Comparison of ENCODE assay signal across 11 cellular contexts in the genomic region with DNA sequence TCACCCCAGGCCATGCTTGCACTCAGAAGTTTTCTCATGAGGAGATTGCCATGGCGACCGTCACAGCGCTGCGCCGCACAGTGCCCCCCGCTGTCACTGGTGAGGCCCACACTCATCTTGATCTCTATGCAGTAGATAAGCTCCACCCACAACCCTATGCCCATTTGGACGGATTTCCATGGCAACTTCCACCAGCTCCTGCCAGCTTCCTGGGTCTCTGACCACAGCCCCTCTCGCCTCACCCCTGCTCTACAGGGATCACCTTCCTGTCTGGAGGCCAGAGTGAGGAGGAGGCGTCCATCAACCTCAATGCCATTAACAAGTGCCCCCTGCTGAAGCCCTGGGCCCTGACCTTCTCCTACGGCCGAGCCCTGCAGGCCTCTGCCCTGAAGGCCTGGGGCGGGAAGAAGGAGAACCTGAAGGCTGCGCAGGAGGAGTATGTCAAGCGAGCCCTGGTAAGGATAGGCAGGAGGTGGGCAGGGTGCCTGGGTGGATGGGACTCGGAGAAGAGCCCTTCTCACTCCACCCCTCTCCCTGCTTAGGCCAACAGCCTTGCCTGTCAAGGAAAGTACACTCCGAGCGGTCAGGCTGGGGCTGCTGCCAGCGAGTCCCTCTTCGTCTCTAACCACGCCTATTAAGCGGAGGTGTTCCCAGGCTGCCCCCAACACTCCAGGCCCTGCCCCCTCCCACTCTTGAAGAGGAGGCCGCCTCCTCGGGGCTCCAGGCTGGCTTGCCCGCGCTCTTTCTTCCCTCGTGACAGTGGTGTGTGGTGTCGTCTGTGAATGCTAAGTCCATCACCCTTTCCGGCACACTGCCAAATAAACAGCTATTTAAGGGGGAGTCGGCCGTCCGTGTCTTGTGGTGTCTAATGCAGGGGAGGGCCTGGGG. TPM values are rescaled to one million over a fixed set of nuclear protein-coding genes. Genes with fewer than 3 reads are reported as not detected.
DNase-seq lines count a peak whose midpoint lies in the region; ATAC-seq and TF ChIP-seq lines count a peak whose summit lies in the region.
"Had no signal": no experiment of that assay in that cellular context is flagged by ENCODE, and none has a peak within 500 bp of the region (broad histone marks: within the 10 kb centered on the region; RNA-seq: fewer than 3 reads in every experiment).

No MANE protein-coding gene starts in this region.

- no peak for TF ChIP-seq RAD21 in SK-N-SH (IDR thresholded peaks at IDR 0.05; ENCODE audit: low read length)

- no peaks in the 10 kb centered on the region for H3K27me3 Mint-ChIP-seq in activated CD4-positive, alpha-beta memory T cell treated with anti-CD3 and anti-CD28 coated beads, Interleukin-2, amount 10 ng/mL, durations not matched to agents 7 days and 5 days

- WGBS in SK-N-SH (ENCODE audit: low lambda C conversion rate), result 89% methylated on average over 28 of the region's 31 CpGs
- 56% methylated on average over 25 of the region's 31 CpGs for WGBS in esophagus muscularis mucosa

- peaks cover 59% of the 10 kb centered on the region for H4K20me1 ChIP-seq in SK-N-SH (ENCODE audit: insufficient read depth)

- peak overlapping the region in 1 of 2 experiments; percentile 32; a peak in 2 of 4 replicates for H3K27ac ChIP-seq in SK-N-SH (ENCODE audit: low read depth in 2 of 2, low read length in 1 of 2)
- H3K27ac ChIP-seq in esophagus muscularis mucosa (replicated peaks in 1 of 4), result peak overlapping the region; percentile 98 to 100 (median 99)

- H3K27me3 ChIP-seq in SK-N-SH (ENCODE audit: insufficient read depth) (no peaks in the 10 kb centered on the region), esophagus muscularis mucosa (no peaks in the 10 kb centered on the region), skeletal muscle satellite cell (ENCODE audit: control insufficient read depth, insufficient read depth, low read length) (no peaks in the 10 kb centered on the region)
- H3K27me3 ChIP-seq: thyroid gland had no signal

- H3K4me1 Mint-ChIP-seq in activated CD4-positive, alpha-beta memory T cell treated with anti-CD3 and anti-CD28 coated beads, Interleukin-2, amount 10 ng/mL, durations not matched to agents 7 days and 5 days, result peaks cover 42% of the 10 kb centered on the region

- CTCF ChIA-PET in SK-N-SH (lab: Yijun Ruan, JAX), result interaction anchor here (1.0 to 6.7 kb wide), 5 partner anchors 13 to 97 kb away, joined by 3 to 68 read pairs (median 4); a partner anchor contains a TSS
- CTCF ChIA-PET in activated CD4-positive, alpha-beta memory T cell treated with anti-CD3 and anti-CD28 coated beads, Interleukin-2, amount 10 ng/mL, durations not matched to agents 7 days and 5 days (lab: Charles Lee), result interaction anchor here (1.0 to 5.4 kb wide), 2 partner anchors 22 to 116 kb away, joined by 4 to 40 read pairs; a partner anchor contains a TSS

- POLR2A ChIA-PET in SK-N-SH (lab: Yijun Ruan, JAX), result interaction anchor here (0.6 kb wide), 1 partner anchor 22 kb away, joined by 3 read pairs; a partner anchor contains a TSS
- POLR2A ChIA-PET in activated CD4-positive, alpha-beta memory T cell treated with anti-CD3 and anti-CD28 coated beads, Interleukin-2, amount 10 ng/mL, durations not matched to agents 7 days and 5 days (lab: Charles Lee), result interaction anchor here (1.4 to 6.0 kb wide), 2 partner anchors 22 to 113 kb away, joined by 3 to 63 read pairs; a partner anchor contains a TSS

- H3K27ac Mint-ChIP-seq in activated CD4-positive, alpha-beta memory T cell treated with anti-CD3 and anti-CD28 coated beads, Interleukin-2, amount 10 ng/mL, durations not matched to agents 7 days and 5 days, result peak overlapping the region; percentile 58

- H3K4me2 ChIP-seq in SK-N-SH (peak overlapping the region; percentile 100), skeletal muscle satellite cell (ENCODE audit: low read length) (peak overlapping the region; percentile 60)

- TF ChIP-seq POLR2A in esophagus muscularis mucosa (IDR thresholded peaks at IDR 0.05; ENCODE audit: low read depth), result no peak

- H3K9ac ChIP-seq in SK-N-SH (0 out of 2 replicates have a peak overlapping the region, but pooled peaks have one; percentile 31), skeletal muscle satellite cell (ENCODE audit: low read depth, low read length) (no peak overlapping the region)

- intact Hi-C loops in esophagus muscularis mucosa (cut with DNase I), result no loop called here

- no peak overlapping the region for H2AFZ ChIP-seq in SK-N-SH (ENCODE audit: low read depth)

- TF ChIP-seq CTCF in SK-N-SH (IDR thresholded peaks at IDR 0.05) (no peak), esophagus muscularis mucosa (IDR thresholded peaks at IDR 0.05) (no peak)

- H3K9me2 ChIP-seq in SK-N-SH, result no peaks in the 10 kb centered on the region

- peaks cover 72% of the 10 kb centered on the region for H3K36me3 Mint-ChIP-seq in activated CD4-positive, alpha-beta memory T cell treated with anti-CD3 and anti-CD28 coated beads, Interleukin-2, amount 10 ng/mL, durations not matched to agents 7 days and 5 days (ENCODE audit: low read depth)

- no peaks in the 10 kb centered on the region for H3K9me3 Mint-ChIP-seq in activated CD4-positive, alpha-beta memory T cell treated with anti-CD3 and anti-CD28 coated beads, Interleukin-2, amount 10 ng/mL, durations not matched to agents 7 days and 5 days

- DNase-seq in SK-N-SH (peak; percentile 49), esophagus muscularis mucosa (ENCODE audit: extremely low spot score) (no peak), DMS53 treated with DMSO at 0.1 percent for 48 hours (lab: John Stamatoyannopoulos, UW; ENCODE audit: unreplicated experiment) (no peak), middle frontal gyrus (ENCODE audit: extremely low spot score, low spot score) (no peak), NCI-H526 treated with DMSO at 0.1 percent for 48 hours (lab: John Stamatoyannopoulos, UW) (no peak)
- DNase-seq in activated CD4-positive, alpha-beta memory T cell treated with anti-CD3 and anti-CD28 coated beads, Interleukin-2, amount 10 ng/mL, durations not matched to agents 7 days and 5 days, result no peak
- DNase-seq: 8988T had no signal

- no peaks in the 10 kb centered on the region for H3K9me3 ChIP-seq in SK-N-SH
- no peaks in the 10 kb centered on the region for H3K9me3 ChIP-seq in esophagus muscularis mucosa
- H3K9me3 ChIP-seq in skeletal muscle satellite cell (replicated peaks; ENCODE audit: low read length), result no peaks in the 10 kb centered on the region
- H3K9me3 ChIP-seq: thyroid gland had no signal

- no peak for ATAC-seq in SK-N-SH treated with all-trans-retinoic acid at 6 μM for 48 hours

- H3K4me3 ChIP-seq in SK-N-SH (ENCODE audit: low read depth in 2 of 2, low read length in 1 of 2) (no peak overlapping the region), esophagus muscularis mucosa (peak overlapping the region; percentile 15 to 33 (median 27)), skeletal muscle satellite cell (ENCODE audit: low read length) (peak overlapping the region; percentile 29)
- H3K4me3 ChIP-seq: skin epidermis, thyroid gland had no signal

- TF ChIP-seq EP300 in SK-N-SH (IDR thresholded peaks at IDR 0.05; ENCODE audit: borderline replicate concordance in 1 of 2, low read depth in 1 of 2, low read length in 1 of 2) (no peak), esophagus muscularis mucosa (IDR thresholded peaks at IDR 0.05) (no peak)

- no peak overlapping the region for H3K4me3 Mint-ChIP-seq in activated CD4-positive, alpha-beta memory T cell treated with anti-CD3 and anti-CD28 coated beads, Interleukin-2, amount 10 ng/mL, durations not matched to agents 7 days and 5 days

- H3K36me3 ChIP-seq in SK-N-SH (replicated peaks in 1 of 2; ENCODE audit: control insufficient read depth in 1 of 2, insufficient read depth in 2 of 2, low read length in 1 of 2) (peaks cover 45 to 65% of the 10 kb centered on the region in 2 experiments), esophagus muscularis mucosa (peaks cover 55 to 74% (median 68%) of the 10 kb centered on the region in 4 donors), skeletal muscle satellite cell (ENCODE audit: insufficient read depth, low read length) (peaks cover 71% of the 10 kb centered on the region)

- peaks cover 70% of the 10 kb centered on the region for H3F3A ChIP-seq in SK-N-SH (replicated peaks; ENCODE audit: insufficient read depth)

- peaks cover 64% of the 10 kb centered on the region for H3K79me2 ChIP-seq in SK-N-SH (ENCODE audit: insufficient read depth)

- peaks cover 19 to 24% of the 10 kb centered on the region in 2 experiments for H3K4me1 ChIP-seq in SK-N-SH (ENCODE audit: control insufficient read depth in 1 of 2, insufficient read depth in 2 of 2, low read depth in 1 of 2, low read length in 1 of 2)
- H3K4me1 ChIP-seq in esophagus muscularis mucosa, result peaks cover 40 to 57% (median 54%) of the 10 kb centered on the region in 4 donors
- peaks cover 35% of the 10 kb centered on the region for H3K4me1 ChIP-seq in skeletal muscle satellite cell (ENCODE audit: control insufficient read depth, insufficient read depth, low read length)

RNA-seq across cellular contexts. Expression of a gene that starts 4.3 kb away (rescaled TPM):
- polyA plus RNA-seq in SK-N-SH (2012; rRNA removed), result 437 and 641 TPM in 2 replicates
- polyA plus RNA-seq in SK-N-SH (2012; cell fraction: cytosol; rRNA removed), result 251 and 406 TPM in 2 replicates
- 575 and 643 TPM in 2 replicates for polyA plus RNA-seq in SK-N-SH (2012; cell fraction: nucleus; rRNA removed)
- 1,000 to 10,000 TPM; 1,403 to 1,450 TPM for total RNA-seq in activated CD4-positive, alpha-beta memory T cell treated with anti-CD3 and anti-CD28 coated beads, Interleukin-2, amount 10 ng/mL, durations not matched to agents 7 days and 5 days
- total RNA-seq in esophagus muscularis mucosa, result 1,000 to 10,000 TPM; 1,300 to 1,765 (median 1,454) TPM
- total RNA-seq in skeletal muscle satellite cell (2012; rRNA removed), result 1,251 and 1,685 TPM in 2 replicates

RNA-seq across cellular contexts. Expression of a gene that starts 6.0 kb away (rescaled TPM):
- 325 and 339 TPM in 2 replicates for polyA plus RNA-seq in SK-N-SH (2012; rRNA removed)
- polyA plus RNA-seq in SK-N-SH (2012; cell fraction: cytosol; rRNA removed), result 180 and 242 TPM in 2 replicates
- 296 and 355 TPM in 2 replicates for polyA plus RNA-seq in SK-N-SH (2012; cell fraction: nucleus; rRNA removed)
- total RNA-seq in activated CD4-positive, alpha-beta memory T cell treated with anti-CD3 and anti-CD28 coated beads, Interleukin-2, amount 10 ng/mL, durations not matched to agents 7 days and 5 days, result 100 to 1,000 TPM; 146 to 147 TPM
- 10 to 100 TPM; 43.6 to 61.3 (median 51.5) TPM for total RNA-seq in esophagus muscularis mucosa
- total RNA-seq in skeletal muscle satellite cell (2012; rRNA removed), result 190 and 200 TPM in 2 replicates

RNA-seq across cellular contexts. Expression of a gene that starts 21.9 kb away (rescaled TPM):
- 0.16 and 0.18 TPM in 2 replicates for polyA plus RNA-seq in SK-N-SH (2012; rRNA removed)
- polyA plus RNA-seq in SK-N-SH (2012; cell fraction: cytosol; rRNA removed), result 0.05 and 0.08 TPM in 2 replicates
- 0.46 and 0.88 TPM in 2 replicates for polyA plus RNA-seq in SK-N-SH (2012; cell fraction: nucleus; rRNA removed)
- 1 to 10 TPM; 1.9 to 2.5 TPM for total RNA-seq in activated CD4-positive, alpha-beta memory T cell treated with anti-CD3 and anti-CD28 coated beads, Interleukin-2, amount 10 ng/mL, durations not matched to agents 7 days and 5 days
- total RNA-seq in esophagus muscularis mucosa, result 1 to 10 TPM in 1 of 4 donors, under 1 TPM in 3; 0.42 to 1.3 (median 0.67) TPM
- under 0.01 TPM in 1 of 2 replicates, not detected in the other for total RNA-seq in skeletal muscle satellite cell (2012; rRNA removed)

RNA-seq across cellular contexts. Expression of a gene that starts 26.2 kb away (rescaled TPM):
- 24.5 and 36.6 TPM in 2 replicates for polyA plus RNA-seq in SK-N-SH (2012; rRNA removed)
- polyA plus RNA-seq in SK-N-SH (2012; cell fraction: cytosol; rRNA removed), result 18.7 and 27.1 TPM in 2 replicates
- polyA plus RNA-seq in SK-N-SH (2012; cell fraction: nucleus; rRNA removed), result 65.2 and 90.5 TPM in 2 replicates
- 100 to 1,000 TPM in 1 of 2 experiments, 10 to 100 TPM in 1; 99.4 to 106 TPM for total RNA-seq in activated CD4-positive, alpha-beta memory T cell treated with anti-CD3 and anti-CD28 coated beads, Interleukin-2, amount 10 ng/mL, durations not matched to agents 7 days and 5 days
- 100 to 1,000 TPM in 3 of 4 donors, 10 to 100 TPM in 1; 72.7 to 222 (median 154) TPM for total RNA-seq in esophagus muscularis mucosa
- 2.8 and 3.7 TPM in 2 replicates for total RNA-seq in skeletal muscle satellite cell (2012; rRNA removed)

RNA-seq across cellular contexts. Expression of a gene that starts 38.7 kb away (rescaled TPM):
- polyA plus RNA-seq in SK-N-SH (2012; rRNA removed), result 2.3 and 3.8 TPM in 2 replicates
- polyA plus RNA-seq in SK-N-SH (2012; cell fraction: cytosol; rRNA removed), result 2.2 and 4.1 TPM in 2 replicates
- 6.9 and 8.9 TPM in 2 replicates for polyA plus RNA-seq in SK-N-SH (2012; cell fraction: nucleus; rRNA removed)
- total RNA-seq in activated CD4-positive, alpha-beta memory T cell treated with anti-CD3 and anti-CD28 coated beads, Interleukin-2, amount 10 ng/mL, durations not matched to agents 7 days and 5 days, result 1 to 10 TPM; 6.0 to 6.9 TPM
- total RNA-seq in esophagus muscularis mucosa, result under 1 TPM in 1 of 4 donors, not detected in 3; 0.23 TPM
- total RNA-seq in skeletal muscle satellite cell (2012; rRNA removed), result 0.66 TPM in 1 of 2 replicates, not detected in the other

Comparison
In these comparisons a context has a peak if more than half of its experiments do, and no peak if none do; other contexts are left out.
1. H3K4me3 ChIP-seq: peak in esophagus muscularis mucosa (4 of 4) and skeletal muscle satellite cell (single experiment); none in SK-N-SH (0 of 2).